9 cellular contexts compared by ENCODE assay signal in the genomic region with DNA sequence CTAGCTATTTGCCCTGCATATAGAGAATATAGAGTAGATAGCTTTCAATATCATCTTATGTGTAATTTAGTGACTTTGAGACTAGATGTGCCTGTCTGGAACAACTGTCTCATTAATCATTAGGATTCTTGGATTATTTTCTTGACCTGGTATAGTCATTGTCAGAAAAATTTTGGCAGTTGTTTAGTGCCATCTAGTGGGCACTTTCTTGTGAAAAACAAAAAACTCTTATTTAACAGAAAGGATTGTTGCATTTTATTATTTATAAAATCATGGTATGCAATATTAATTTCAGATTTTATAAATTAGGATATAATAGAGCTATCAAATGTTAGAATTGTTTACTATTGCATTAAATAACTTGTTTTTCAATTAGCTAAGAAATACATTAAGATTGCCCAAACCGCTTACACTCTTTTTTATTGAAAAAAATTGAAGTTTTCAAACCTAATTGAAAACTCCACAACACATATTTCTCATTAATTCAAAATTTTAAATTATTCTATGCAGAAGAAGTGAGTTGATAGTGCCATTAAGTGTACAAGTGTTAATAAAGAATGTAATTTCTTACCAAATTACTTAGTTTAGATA.
DNase-seq lines count a peak whose midpoint lies in the region; ATAC-seq and TF ChIP-seq lines count a peak whose summit lies in the region.
"Had no signal": no experiment of that assay in that cellular context is flagged by ENCODE, and none has a peak within 500 bp of the region (broad histone marks: within the 10 kb centered on the region; RNA-seq: fewer than 3 reads in every experiment).

No MANE protein-coding gene starts in this region.

- TF ChIP-seq CTCF in adrenal gland (IDR thresholded peaks at IDR 0.05): peak; percentile 37 to 69 (median 55)

- H3K4me3 ChIP-seq in adrenal gland: no peak overlapping the region
- H3K4me3 ChIP-seq: BLaER1 had no signal

- intact Hi-C loops in adrenal gland (cut with DNase I): loop anchor here (10.0 kb wide), 1 partner anchor 227 kb away; no protein-coding TSS in a partner anchor
- intact Hi-C loops in activated naive CD4-positive, alpha-beta T cell treated with anti-CD3 and anti-CD28 coated beads for 36 hours (cut with micrococcal nuclease): loop anchor here (1.0 to 10.0 kb wide), 5 partner anchors 112 to 1903 kb away; no protein-coding TSS in a partner anchor
- intact Hi-C loops in posterior cingulate gyrus (cut with DNase I): loop anchor here (2.0 kb wide), 2 partner anchors 227 to 279 kb away; no protein-coding TSS in a partner anchor

- peaks cover 7% of the 10 kb centered on the region for H3K27me3 Mint-ChIP-seq in activated naive CD4-positive, alpha-beta T cell treated with anti-CD3 and anti-CD28 coated beads for 36 hours (ENCODE audit: low read depth)

- H3K4me1 ChIP-seq in adrenal gland (replicated peaks in 1 of 2): no peaks in the 10 kb centered on the region
- H3K4me1 ChIP-seq: BLaER1 had no signal

- no peak overlapping the region for H3K27ac Mint-ChIP-seq in activated naive CD4-positive, alpha-beta T cell treated with anti-CD3 and anti-CD28 coated beads for 36 hours

- DNase-seq in DMS153 treated with DMSO at 0.1 percent for 48 hours (lab: John Stamatoyannopoulos, UW; ENCODE audit: unreplicated experiment) (peak; percentile 17), DMS153 (lab: John Stamatoyannopoulos, UW) (no peak), M059J (ENCODE audit: low read depth) (peak; percentile 48), adrenal gland (no peak), kidney glomerular epithelial cell (lab: John Stamatoyannopoulos, UW) (peak; percentile 29), posterior cingulate gyrus (no peak)
- no peak for DNase-seq in activated naive CD4-positive, alpha-beta T cell treated with anti-CD3 and anti-CD28 coated beads for 36 hours
- no peak for DNase-seq in stimulated activated naive CD8-positive, alpha-beta T cell treated with anti-CD3 and anti-CD28 coated beads, Interleukin-15, Interleukin-2, amounts not matched to agents 100 U/mL and 50 U/mL, for 24 hours

- no peak for ATAC-seq in stimulated activated naive CD8-positive, alpha-beta T cell treated with anti-CD3 and anti-CD28 coated beads, Interleukin-15, Interleukin-2, amounts not matched to agents 100 U/mL and 50 U/mL, for 24 hours

- H3K4me1 Mint-ChIP-seq in activated naive CD4-positive, alpha-beta T cell treated with anti-CD3 and anti-CD28 coated beads for 36 hours (ENCODE audit: low read depth): no peaks in the 10 kb centered on the region

- H3K36me3 Mint-ChIP-seq in activated naive CD4-positive, alpha-beta T cell treated with anti-CD3 and anti-CD28 coated beads for 36 hours (ENCODE audit: low read depth): no peaks in the 10 kb centered on the region

- WGBS in adrenal gland, 4 donors: 92 to 100% (median 97%) methylated on average over 1 of the region's 1 CpG

- no peak overlapping the region for H3K27ac ChIP-seq in adrenal gland
- H3K27ac ChIP-seq: BLaER1 had no signal

- H3K9me3 Mint-ChIP-seq in activated naive CD4-positive, alpha-beta T cell treated with anti-CD3 and anti-CD28 coated beads for 36 hours: no peaks in the 10 kb centered on the region

- TF ChIP-seq POLR2A in adrenal gland (IDR thresholded peaks at IDR 0.05): no peak

- no peaks in the 10 kb centered on the region for H3K9me3 ChIP-seq in adrenal gland (replicated peaks in 1 of 3)

- no peaks in the 10 kb centered on the region for H3K27me3 ChIP-seq in adrenal gland
- H3K27me3 ChIP-seq: BLaER1 had no signal

- no peak overlapping the region for H3K4me3 Mint-ChIP-seq in activated naive CD4-positive, alpha-beta T cell treated with anti-CD3 and anti-CD28 coated beads for 36 hours

- H3K36me3 ChIP-seq in adrenal gland (replicated peaks in 1 of 2): no peaks in the 10 kb centered on the region
- H3K36me3 ChIP-seq: BLaER1 had no signal

- CTCF ChIA-PET in activated naive CD4-positive, alpha-beta T cell treated with anti-CD3 and anti-CD28 coated beads for 36 hours (lab: Charles Lee): interaction anchor here (0.6 to 3.3 kb wide), 32 partner anchors 8 to 763 kb away, joined by 3 to 28 read pairs (median 4); a partner anchor contains a TSS

Comparison
In these comparisons a context has a peak if more than half of its experiments do, and no peak if none do; other contexts are left out.
1. DNase-seq: peak in DMS153 treated with DMSO at 0.1 percent for 48 hours (single experiment), M059J (single experiment) and kidney glomerular epithelial cell (single experiment); none in DMS153 (single experiment), adrenal gland (0 of 7), activated naive CD4-positive, alpha-beta T cell treated with anti-CD3 and anti-CD28 coated beads for 36 hours (single experiment), stimulated activated naive CD8-positive, alpha-beta T cell treated with anti-CD3 and anti-CD28 coated beads, Interleukin-15, Interleukin-2, amounts not matched to agents 100 U/mL and 50 U/mL, for 24 hours (single experiment) and posterior cingulate gyrus (0 of 10).